ENCODE assay signal across 1 cellular context in genomic region chr3:162597221-162597620, GRCh38.
TF ChIP-seq lines count a peak whose summit lies in the region.

No MANE protein-coding gene starts in this region.

TF ChIP-seq in WTC11, 78 proteins besides CTCF, POLR2A, EP300 and RAD21 (continued from another document):
- TF ChIP-seq ZNF423 (CRISPR knock-in tag; IDR thresholded peaks at IDR 0.05) (no peak), GRHL2 (CRISPR knock-in tag; IDR thresholded peaks at IDR 0.05; ENCODE audit: insufficient replicate concordance, severe bottlenecking) (no peak)
- TF ChIP-seq, protein P1, sequence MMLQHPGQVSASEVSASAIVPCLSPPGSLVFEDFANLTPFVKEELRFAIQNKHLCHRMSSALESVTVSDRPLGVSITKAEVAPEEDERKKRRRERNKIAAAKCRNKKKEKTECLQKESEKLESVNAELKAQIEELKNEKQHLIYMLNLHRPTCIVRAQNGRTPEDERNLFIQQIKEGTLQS (CRISPR knock-in tag; conservative IDR thresholded peaks at IDR 0.05) = no peak
TF ChIP-seq in WTC11: peak in this region for 0.
